Comparison of ENCODE assay signal across 1 cellular context in the genomic region with DNA sequence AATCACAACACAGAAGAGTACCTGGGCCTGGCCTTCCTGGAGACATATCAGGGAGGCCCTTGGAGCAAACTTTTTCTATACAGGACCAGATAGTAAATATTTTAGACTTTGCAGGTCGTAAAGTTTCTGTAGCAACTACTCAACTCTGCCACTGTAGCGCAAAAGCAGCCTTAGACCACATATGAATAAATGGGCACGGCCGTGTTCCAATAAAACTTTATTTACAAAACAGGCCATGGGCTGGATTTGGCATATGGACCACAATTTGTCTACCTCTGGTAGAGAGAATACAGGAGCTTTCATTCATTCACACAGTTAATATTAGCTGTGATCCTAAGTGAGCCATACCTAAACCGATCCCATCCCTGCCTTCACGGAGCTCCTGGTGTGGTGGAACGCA.
TF ChIP-seq lines count a peak whose summit lies in the region.

No MANE protein-coding gene starts in this region.

TF ChIP-seq in IMR-90, 13 proteins besides CTCF, POLR2A, EP300 and RAD21:
- TF ChIP-seq, protein P1, sequence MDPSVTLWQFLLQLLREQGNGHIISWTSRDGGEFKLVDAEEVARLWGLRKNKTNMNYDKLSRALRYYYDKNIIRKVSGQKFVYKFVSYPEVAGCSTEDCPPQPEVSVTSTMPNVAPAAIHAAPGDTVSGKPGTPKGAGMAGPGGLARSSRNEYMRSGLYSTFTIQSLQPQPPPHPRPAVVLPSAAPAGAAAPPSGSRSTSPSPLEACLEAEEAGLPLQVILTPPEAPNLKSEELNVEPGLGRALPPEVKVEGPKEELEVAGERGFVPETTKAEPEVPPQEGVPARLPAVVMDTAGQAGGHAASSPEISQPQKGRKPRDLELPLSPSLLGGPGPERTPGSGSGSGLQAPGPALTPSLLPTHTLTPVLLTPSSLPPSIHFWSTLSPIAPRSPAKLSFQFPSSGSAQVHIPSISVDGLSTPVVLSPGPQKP (IDR thresholded peaks at IDR 0.05; ENCODE audit: borderline replicate concordance, low read depth, low read length): no peak
- TF ChIP-seq MAFK (IDR thresholded peaks at IDR 0.05; ENCODE audit: low read depth, low read length) (no peak), MXI1 (IDR thresholded peaks at IDR 0.05; ENCODE audit: borderline replicate concordance, low read depth, low read length) (no peak), MAZ (IDR thresholded peaks at IDR 0.05; ENCODE audit: borderline replicate concordance, low read depth, low read length) (no peak), BHLHE40 (IDR thresholded peaks at IDR 0.05; ENCODE audit: low read depth, low read length) (no peak), RFX5 (IDR thresholded peaks at IDR 0.05; ENCODE audit: low read depth, low read length) (no peak), FOS (IDR thresholded peaks at IDR 0.05; ENCODE audit: low read depth, low read length) (no peak), SMC3 (IDR thresholded peaks at IDR 0.05; ENCODE audit: low read depth, low read length) (no peak), CEBPB (IDR thresholded peaks at IDR 0.05; ENCODE audit: low read depth, low read length) (no peak), CHD1 (IDR thresholded peaks at IDR 0.05; ENCODE audit: low read depth, low read length) (no peak), RCOR1 (IDR thresholded peaks at IDR 0.05; ENCODE audit: insufficient replicate concordance, low read length) (no peak), NFE2L2 (IDR thresholded peaks at IDR 0.05; ENCODE audit: low read depth, low read length) (no peak)
- TF ChIP-seq, protein P2, sequence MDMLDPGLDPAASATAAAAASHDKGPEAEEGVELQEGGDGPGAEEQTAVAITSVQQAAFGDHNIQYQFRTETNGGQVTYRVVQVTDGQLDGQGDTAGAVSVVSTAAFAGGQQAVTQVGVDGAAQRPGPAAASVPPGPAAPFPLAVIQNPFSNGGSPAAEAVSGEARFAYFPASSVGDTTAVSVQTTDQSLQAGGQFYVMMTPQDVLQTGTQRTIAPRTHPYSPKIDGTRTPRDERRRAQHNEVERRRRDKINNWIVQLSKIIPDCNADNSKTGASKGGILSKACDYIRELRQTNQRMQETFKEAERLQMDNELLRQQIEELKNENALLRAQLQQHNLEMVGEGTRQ (IDR thresholded peaks at IDR 0.05; ENCODE audit: low read depth, low read length): no peak
